8 cellular contexts compared by ENCODE assay signal in genomic region chr21:26715878-26716506, GRCh38.
DNase-seq lines count a peak whose midpoint lies in the region; ATAC-seq, FAIRE-seq and TF ChIP-seq lines count a peak whose summit lies in the region.

No MANE protein-coding gene starts in this region.

- no peak overlapping the region for H2BK120ac ChIP-seq in mesendoderm (ENCODE audit: low read depth, low read length)

- TF ChIP-seq CTCF in endothelial cell of umbilical vein (IDR thresholded peaks at IDR 0.05; ENCODE audit: extremely low read depth in 1 of 2, insufficient read depth in 1 of 2, low read depth in 1 of 2, low read length in 2 of 2) = peak; percentile 81 to 89

- no peaks in the 10 kb centered on the region for H3K36me3 ChIP-seq in SJCRH30
- no peaks in the 10 kb centered on the region for H3K36me3 ChIP-seq in endothelial cell of umbilical vein (ENCODE audit: control insufficient read depth in 2 of 2, extremely low read depth in 1 of 2, insufficient read depth in 2 of 2, low read length in 2 of 2)
- no peaks in the 10 kb centered on the region for H3K36me3 ChIP-seq in mesendoderm (ENCODE audit: control insufficient read depth, insufficient read depth, low read length)

- H3K27me3 ChIP-seq in SJCRH30 = no peaks in the 10 kb centered on the region
- no peaks in the 10 kb centered on the region for H3K27me3 ChIP-seq in endothelial cell of umbilical vein (ENCODE audit: control insufficient read depth in 2 of 2, insufficient read depth in 2 of 2, low read length in 2 of 2)
- no peaks in the 10 kb centered on the region for H3K27me3 ChIP-seq in mesendoderm (ENCODE audit: insufficient read depth, low read length, poor library complexity)

- H2BK5ac ChIP-seq in mesendoderm (ENCODE audit: low read length) = no peak overlapping the region

- H2BK15ac ChIP-seq in mesendoderm (replicated peaks; ENCODE audit: low read depth) = peak overlapping the region; percentile 41

- POLR2A ChIA-PET in endothelial cell of umbilical vein (lab: Charles Lee) = no interaction called here

- DNase-seq in NCI-H82 (lab: John Stamatoyannopoulos, UW) (peak; percentile 69), NCI-H82 treated with DMSO at 0.1 percent for 48 hours (lab: John Stamatoyannopoulos, UW; ENCODE audit: unreplicated experiment) (no peak), SJCRH30 (peak; percentile 69 to 88), endothelial cell of umbilical vein (ENCODE audit: low read depth, low spot score) (peak; percentile 55), mesendoderm (peak; percentile 82), urothelium cell line (ENCODE audit: low spot score) (peak; percentile 80), NOMO-1 treated with dmso at 0.1 percent for 144 hours (lab: John Stamatoyannopoulos, UW; ENCODE audit: unreplicated experiment) (no peak)

- peak overlapping the region; percentile 65 for H3K56ac ChIP-seq in mesendoderm (ENCODE audit: low read length)

- H3K27ac ChIP-seq in SJCRH30 = no peak overlapping the region
- no peak overlapping the region for H3K27ac ChIP-seq in endothelial cell of umbilical vein (ENCODE audit: insufficient read depth, low read depth, low read length)
- H3K27ac ChIP-seq in mesendoderm (ENCODE audit: low read depth, low read length) = no peak overlapping the region

- H3K9me3 ChIP-seq in SJCRH30 (replicated peaks) (0 out of 2 replicates have a peak, but pooled peaks cover 2% of the 10 kb centered on the region), endothelial cell of umbilical vein (replicated peaks; ENCODE audit: control insufficient read depth, insufficient read depth, low read length) (no peaks in the 10 kb centered on the region)

- peak; percentile 72 for FAIRE-seq in endothelial cell of umbilical vein (lab: Jason Lieb, UNC)
- FAIRE-seq in urothelium cell line (lab: Jason Lieb, UNC) = no peak

- H2AK5ac ChIP-seq in mesendoderm (ENCODE audit: low read length) = no peak overlapping the region

- no peak overlapping the region for H3K23ac ChIP-seq in mesendoderm (ENCODE audit: low read length)

- H3K9ac ChIP-seq in endothelial cell of umbilical vein (replicated peaks; ENCODE audit: extremely low read depth, insufficient read depth, low read length) = no peak overlapping the region
- no peak overlapping the region for H3K9ac ChIP-seq in mesendoderm (ENCODE audit: low read length)

- peak overlapping the region; percentile 76 for H3K4ac ChIP-seq in mesendoderm (ENCODE audit: low read depth, low read length)

- no peak overlapping the region for H2AFZ ChIP-seq in endothelial cell of umbilical vein (ENCODE audit: low read depth, low read length)

- no peaks in the 10 kb centered on the region for H3K9me1 ChIP-seq in endothelial cell of umbilical vein (replicated peaks; ENCODE audit: control insufficient read depth, extremely low read depth, insufficient read depth, low read length)

- peak; percentile 74 for ATAC-seq in HG03432 (IDR thresholded peaks at IDR 0.05; ENCODE audit: unreplicated experiment)

- intact Hi-C loops in endothelial cell of umbilical vein (cut with micrococcal nuclease) = loop anchor here (1.0 to 10.0 kb wide), 5 partner anchors 251 to 1108 kb away; partner anchors contain the start of gene APP

- no peaks in the 10 kb centered on the region for H3K79me1 ChIP-seq in mesendoderm (ENCODE audit: low read length)

- BruUV-seq in endothelial cell of umbilical vein (replicated peaks; lab: Mats Ljungman, UMichigan) = no TSS peak

- H3K4me2 ChIP-seq in endothelial cell of umbilical vein (ENCODE audit: insufficient read depth, low read length) (no peak overlapping the region), mesendoderm (ENCODE audit: low read length) (no peak overlapping the region)

- H4K20me1 ChIP-seq in endothelial cell of umbilical vein (replicated peaks; ENCODE audit: control insufficient read depth, extremely low read depth, insufficient read depth, low read length) = no peaks in the 10 kb centered on the region

- peaks cover 26% of the 10 kb centered on the region for H3K4me1 ChIP-seq in SJCRH30
- no peaks in the 10 kb centered on the region for H3K4me1 ChIP-seq in endothelial cell of umbilical vein (ENCODE audit: control insufficient read depth, extremely low read depth, insufficient read depth, low read length)
- H3K4me1 ChIP-seq in mesendoderm (ENCODE audit: control insufficient read depth, low read depth, low read length) = peaks cover 6% of the 10 kb centered on the region

- dilution Hi-C loops in endothelial cell of umbilical vein (cut with MboI; ENCODE audit: extremely low pct_ligation_motif_present, low sequenced_read_pairs) = no loop called here

- TF ChIP-seq POLR2A in endothelial cell of umbilical vein (IDR thresholded peaks at IDR 0.05; ENCODE audit: low read depth, low read length) = no peak

- no CpG with 5 or more reads among the region's 7 CpGs for WGBS in mesendoderm (ENCODE audit: extremely low coverage, insufficient coverage, low lambda C conversion rate)

- H3K79me2 ChIP-seq in endothelial cell of umbilical vein (ENCODE audit: control insufficient read depth, insufficient read depth, low read length) (no peaks in the 10 kb centered on the region), mesendoderm (ENCODE audit: control insufficient read depth, insufficient read depth, low read length) (no peaks in the 10 kb centered on the region)

- CTCF ChIA-PET in endothelial cell of umbilical vein (lab: Charles Lee) = no interaction called here

- no peak overlapping the region for H3K4me3 ChIP-seq in SJCRH30
- no peak overlapping the region for H3K4me3 ChIP-seq in endothelial cell of umbilical vein (replicated peaks in 1 of 3; ENCODE audit: insufficient read depth in 1 of 3, low read depth in 1 of 3, low read length in 3 of 3)
- no peak overlapping the region for H3K4me3 ChIP-seq in mesendoderm (ENCODE audit: low read length)

- H4K5ac ChIP-seq in mesendoderm (ENCODE audit: low read length) = no peak overlapping the region

- no peak overlapping the region for H4K8ac ChIP-seq in mesendoderm (ENCODE audit: low read depth, low read length)

- H3K18ac ChIP-seq in mesendoderm (ENCODE audit: low read length) = peak overlapping the region; percentile 20

TF ChIP-seq in endothelial cell of umbilical vein, 7 proteins besides CTCF, POLR2A, EP300 and RAD21:
- TF ChIP-seq FOS (IDR thresholded peaks at IDR 0.05; ENCODE audit: borderline replicate concordance, insufficient read depth, low read length) = no peak
- TF ChIP-seq MAX (IDR thresholded peaks at IDR 0.05; ENCODE audit: insufficient read depth, insufficient read length) = no peak
- no peak for TF ChIP-seq POLR2AphosphoS5 (IDR thresholded peaks at IDR 0.05; ENCODE audit: insufficient read depth, low read depth, low read length)

Comparison
In these comparisons a context has a peak if more than half of its experiments do, and no peak if none do; other contexts are left out.
1. DNase-seq: peak in NCI-H82 (single experiment), SJCRH30 (2 of 2), endothelial cell of umbilical vein (single experiment), mesendoderm (single experiment) and urothelium cell line (single experiment); none in NCI-H82 treated with DMSO at 0.1 percent for 48 hours (single experiment) and NOMO-1 treated with dmso at 0.1 percent for 144 hours (single experiment).